17 cellular contexts compared by ENCODE assay signal in genomic region chr10:80323298-80323697, GRCh38. TPM values are rescaled to one million over a fixed set of nuclear protein-coding genes. Genes with fewer than 3 reads are reported as not detected.
DNase-seq lines count a peak whose midpoint lies in the region; ATAC-seq and TF ChIP-seq lines count a peak whose summit lies in the region.
"Had no signal": no experiment of that assay in that cellular context is flagged by ENCODE, and none has a peak within 500 bp of the region (broad histone marks: within the 10 kb centered on the region; RNA-seq: fewer than 3 reads in every experiment).

No MANE protein-coding gene starts in this region.

- peak overlapping the region; percentile 46 for H3K4me2 ChIP-seq in BLaER1

- peak overlapping the region; percentile 45 for H3K4me3 Mint-ChIP-seq in T-helper 17 cell
- no peak overlapping the region for H3K4me3 Mint-ChIP-seq in activated CD8-positive, alpha-beta memory T cell treated with anti-CD3 and anti-CD28 coated beads, Interleukin-2, amount 10 ng/mL, durations not matched to agents 7 days and 5 days
- H3K4me3 Mint-ChIP-seq: CD4-positive, alpha-beta memory T cell had no signal

- H3K27ac Mint-ChIP-seq in T-helper 17 cell = no peak overlapping the region
- H3K27ac Mint-ChIP-seq in activated CD8-positive, alpha-beta memory T cell treated with anti-CD3 and anti-CD28 coated beads, Interleukin-2, amount 10 ng/mL, durations not matched to agents 7 days and 5 days = no peak overlapping the region
- H3K27ac Mint-ChIP-seq: CD4-positive, alpha-beta memory T cell had no signal

- no peak overlapping the region for H3K9ac ChIP-seq in BLaER1

- peaks cover 19% of the 10 kb centered on the region for H3K4me1 ChIP-seq in BLaER1

- peak overlapping the region; percentile 94; the same call in 1 of the 2 replicates for H3K27ac ChIP-seq in 22Rv1
- peak overlapping the region; percentile 25; the same call in 1 of the 2 replicates for H3K27ac ChIP-seq in BLaER1
- H3K27ac ChIP-seq: HL-60 had no signal

- no peak for TF ChIP-seq CTCF in 22Rv1 (IDR thresholded peaks at IDR 0.05)

- H3K27me3 ChIP-seq in BLaER1 = no peaks in the 10 kb centered on the region

- ATAC-seq in T-helper 17 cell (no peak), esophagus mucosa (peak; percentile 20), GM21515 (IDR thresholded peaks at IDR 0.05; ENCODE audit: unreplicated experiment) (no peak), HG03108 (IDR thresholded peaks at IDR 0.05; ENCODE audit: unreplicated experiment) (no peak)
- ATAC-seq in activated CD8-positive, alpha-beta memory T cell treated with anti-CD3 and anti-CD28 coated beads, Interleukin-2, amount 10 ng/mL, durations not matched to agents 7 days and 5 days = no peak

- H3K36me3 ChIP-seq in BLaER1 = no peaks in the 10 kb centered on the region

- H3K36me3 Mint-ChIP-seq in T-helper 17 cell (ENCODE audit: low read depth) = no peaks in the 10 kb centered on the region
- H3K36me3 Mint-ChIP-seq in activated CD8-positive, alpha-beta memory T cell treated with anti-CD3 and anti-CD28 coated beads, Interleukin-2, amount 10 ng/mL, durations not matched to agents 7 days and 5 days = no peaks in the 10 kb centered on the region
- H3K36me3 Mint-ChIP-seq: CD4-positive, alpha-beta memory T cell had no signal

- H3K4me3 ChIP-seq in BLaER1 = no peak overlapping the region
- H3K4me3 ChIP-seq: GM12878, K562 had no signal

- peaks cover 4% of the 10 kb centered on the region for H3K4me1 Mint-ChIP-seq in T-helper 17 cell
- H3K4me1 Mint-ChIP-seq in activated CD8-positive, alpha-beta memory T cell treated with anti-CD3 and anti-CD28 coated beads, Interleukin-2, amount 10 ng/mL, durations not matched to agents 7 days and 5 days = peaks cover 2% of the 10 kb centered on the region
- H3K4me1 Mint-ChIP-seq: CD4-positive, alpha-beta memory T cell had no signal

- H3K27me3 Mint-ChIP-seq in T-helper 17 cell = peaks cover 15% of the 10 kb centered on the region
- H3K27me3 Mint-ChIP-seq in activated CD8-positive, alpha-beta memory T cell treated with anti-CD3 and anti-CD28 coated beads, Interleukin-2, amount 10 ng/mL, durations not matched to agents 7 days and 5 days = peaks cover 22% of the 10 kb centered on the region

- H3K9me3 ChIP-seq in BLaER1 (no peaks in the 10 kb centered on the region), T-helper 17 cell (ENCODE audit: control insufficient read depth, low read length, poor library complexity, severe bottlenecking) (no peaks in the 10 kb centered on the region)

- CTCF ChIA-PET in activated CD8-positive, alpha-beta memory T cell treated with anti-CD3 and anti-CD28 coated beads, Interleukin-2, amount 10 ng/mL, durations not matched to agents 7 days and 5 days (lab: Charles Lee) = interaction anchor here (1.2 kb wide), 1 partner anchor 12 kb away, joined by 3 read pairs; no protein-coding TSS in a partner anchor

- no peak for DNase-seq in T-helper 17 cell
- DNase-seq in CD1c-positive myeloid dendritic cell (ENCODE audit: extremely low spot score) = no peak
- no peak for DNase-seq in activated CD8-positive, alpha-beta memory T cell treated with anti-CD3 and anti-CD28 coated beads, Interleukin-2, amount 10 ng/mL, durations not matched to agents 7 days and 5 days
- DNase-seq: AML-193; C1 segment of cervical spinal cord; CD4-positive, alpha-beta memory T cell; DMS79; GOT3 had no signal

- no peaks in the 10 kb centered on the region for H3K9me3 Mint-ChIP-seq in activated CD8-positive, alpha-beta memory T cell treated with anti-CD3 and anti-CD28 coated beads, Interleukin-2, amount 10 ng/mL, durations not matched to agents 7 days and 5 days (ENCODE audit: low read depth)
- H3K9me3 Mint-ChIP-seq: CD4-positive, alpha-beta memory T cell had no signal

- no peaks in the 10 kb centered on the region for H4K20me1 ChIP-seq in BLaER1

RNA-seq across cellular contexts. Expression of gene DYDC1, which starts 33.3 kb away (rescaled TPM):
- not detected for total RNA-seq in T-helper 17 cell
- total RNA-seq in esophagus mucosa = not detected
- not detected for total RNA-seq in activated CD8-positive, alpha-beta memory T cell treated with anti-CD3 and anti-CD28 coated beads, Interleukin-2, amount 10 ng/mL, durations not matched to agents 7 days and 5 days
- total RNA-seq: CD4-positive, alpha-beta memory T cell; G401; GM12878; K562 had no signal

RNA-seq across cellular contexts. Expression of gene DYDC2, which starts 33.3 kb away (rescaled TPM):
- total RNA-seq in T-helper 17 cell = not detected
- total RNA-seq in esophagus mucosa = not detected
- total RNA-seq in activated CD8-positive, alpha-beta memory T cell treated with anti-CD3 and anti-CD28 coated beads, Interleukin-2, amount 10 ng/mL, durations not matched to agents 7 days and 5 days = not detected
- total RNA-seq: CD4-positive, alpha-beta memory T cell; G401; GM12878 had no signal

RNA-seq across cellular contexts. Expression of gene MAT1A, which starts 33.8 kb away (rescaled TPM):
- total RNA-seq in T-helper 17 cell (not detected), esophagus mucosa (0.48 TPM)
- not detected for total RNA-seq in activated CD8-positive, alpha-beta memory T cell treated with anti-CD3 and anti-CD28 coated beads, Interleukin-2, amount 10 ng/mL, durations not matched to agents 7 days and 5 days
- total RNA-seq: CD4-positive, alpha-beta memory T cell had no signal
